Comparison of ENCODE assay signal across 14 cellular contexts in the genomic region with DNA sequence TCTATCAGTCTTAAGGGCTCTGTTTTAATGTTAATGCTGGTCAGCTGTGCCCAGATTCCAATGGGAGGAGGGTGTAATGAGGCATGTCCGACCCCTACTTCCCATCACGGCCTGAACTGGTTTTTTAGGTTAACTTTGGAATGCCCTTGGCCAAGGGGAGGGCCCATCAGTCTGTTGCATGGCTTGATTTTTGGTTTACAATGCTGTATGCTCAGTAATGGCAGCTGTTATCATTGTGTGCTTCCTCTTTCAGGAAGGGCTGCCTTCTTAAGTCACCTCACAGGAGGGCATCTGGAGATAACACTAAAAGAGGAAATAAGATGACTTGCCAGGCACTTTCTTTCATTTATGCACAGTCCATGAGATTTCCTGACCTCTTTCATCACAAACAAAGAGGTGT. TPM values are rescaled to one million over a fixed set of nuclear protein-coding genes. Genes with fewer than 3 reads are reported as not detected.
A peak's percentile ranks its signal among the peaks of the same experiment; 100 is the strongest.
DNase-seq lines count a peak whose midpoint lies in the region; ATAC-seq and TF ChIP-seq lines count a peak whose summit lies in the region.
"Had no signal": no experiment of that assay in that cellular context is flagged by ENCODE, and none has a peak within 500 bp of the region (broad histone marks: within the 10 kb centered on the region; RNA-seq: fewer than 3 reads in every experiment).

No MANE protein-coding gene starts in this region.

- peaks cover 0 to 19% (median 13%) of the 10 kb centered on the region in 8 donors for H3K9me3 ChIP-seq in spleen

- peak; percentile 16 for DNase-seq in DMS 273 (lab: John Stamatoyannopoulos, UW; ENCODE audit: unreplicated experiment)
- no peak for DNase-seq in DMS 273 treated with DMSO at 0.1 percent for 48 hours (lab: John Stamatoyannopoulos, UW)
- peak; percentile 3 for DNase-seq in RPMI8226
- DNase-seq in fibroblast of the aortic adventitia (ENCODE audit: low read depth): peak; percentile 62
- DNase-seq in spleen: no peak
- DNase-seq in natural killer cell: no peak
- DNase-seq: activated effector memory CD4-positive, alpha-beta T cell treated with Interleukin-2 at 50 U/mL for 16 hours; NCI-H2081 treated with DMSO at 0.1 percent for 48 hours had no signal

- H3K4me1 ChIP-seq in spleen: peaks cover 0 to 12% (median 2%) of the 10 kb centered on the region in 6 donors

- peaks cover 0 to 28% of the 10 kb centered on the region in 2 donors for H3K27me3 Mint-ChIP-seq in natural killer cell (ENCODE audit: low read depth in 2 of 2)

- no peak for TF ChIP-seq POLR2A in spleen (IDR thresholded peaks at IDR 0.05)

- no peaks in the 10 kb centered on the region for H3K36me3 Mint-ChIP-seq in natural killer cell

- no peak overlapping the region for H3K27ac Mint-ChIP-seq in natural killer cell
- H3K27ac Mint-ChIP-seq: T-helper 2 cell treated with Interferon-gamma antibody and Interleukin-4, amounts not matched to agents 5 μg/mL and 100 μg/mL, for 36 hours had no signal

- H3K27ac ChIP-seq in spleen: peak overlapping the region in 7 of 8 donors; percentile 16 to 72 (median 54)
- H3K27ac ChIP-seq: 22Rv1 had no signal

- H3K9me3 Mint-ChIP-seq in natural killer cell: no peaks in the 10 kb centered on the region

- TF ChIP-seq CTCF in fibroblast of the aortic adventitia (IDR thresholded peaks at IDR 0.05; ENCODE audit: insufficient read depth, low read length): no peak
- peak in 1 of 11 experiments; percentile 10 for TF ChIP-seq CTCF in spleen (IDR thresholded peaks at IDR 0.05 in 8 of 11, conservative IDR thresholded peaks at IDR 0.05 in 3 of 11)
- TF ChIP-seq CTCF in natural killer cell (IDR thresholded peaks at IDR 0.05): no peak

- H3K4me3 ChIP-seq in fibroblast of the aortic adventitia (ENCODE audit: low read depth, low read length): no peak overlapping the region
- no peak overlapping the region for H3K4me3 ChIP-seq in spleen

- H3K27me3 ChIP-seq in spleen (replicated peaks in 1 of 7): no peaks in the 10 kb centered on the region

- H3K36me3 ChIP-seq in spleen: peaks cover 0 to 6% (median 0%) of the 10 kb centered on the region in 6 donors

- ATAC-seq in HG02763 (IDR thresholded peaks at IDR 0.05; ENCODE audit: unreplicated experiment) (no peak), GM18868 (IDR thresholded peaks at IDR 0.05; ENCODE audit: unreplicated experiment) (no peak), natural killer cell (no peak)
- ATAC-seq: sciatic nerve had no signal

- 38 to 64% (median 44%) methylated on average over 2 of the region's 2 CpGs for WGBS in spleen, 5 donors

- peaks cover 0 to 4% of the 10 kb centered on the region in 2 donors for H3K4me1 Mint-ChIP-seq in natural killer cell

- H3K4me3 Mint-ChIP-seq in natural killer cell: no peak overlapping the region
- H3K4me3 Mint-ChIP-seq: T-helper 2 cell treated with Interferon-gamma antibody and Interleukin-4, amounts not matched to agents 5 μg/mL and 100 μg/mL, for 36 hours had no signal

- intact Hi-C loops in spleen (cut with DNase I; ENCODE audit: low total_unique reads) (no loop called here), natural killer cell (cut with micrococcal nuclease) (no loop called here)

RNA-seq across cellular contexts. Expression of a gene that starts 36.3 kb away (rescaled TPM):
- total RNA-seq in fibroblast of the aortic adventitia (ENCODE audit: low replicate concordance) (not detected in 2 replicates), spleen (not detected), natural killer cell (not detected)
- not detected for polyA plus RNA-seq in spleen
- total RNA-seq: kidney epithelial cell, sciatic nerve had no signal

Comparison
In these comparisons a context has a peak if more than half of its experiments do, and no peak if none do; other contexts are left out.
1. DNase-seq: peak in DMS 273 (single experiment), RPMI8226 (single experiment) and fibroblast of the aortic adventitia (single experiment); none in DMS 273 treated with DMSO at 0.1 percent for 48 hours (single experiment), spleen (single experiment) and natural killer cell (single experiment).